In genomic region chr11:125382211-125382807, GRCh38 we compare ENCODE assay signal across 25 cellular contexts.
DNase-seq lines count a peak whose midpoint lies in the region; ATAC-seq and TF ChIP-seq lines count a peak whose summit lies in the region.
"Had no signal": no experiment of that assay in that cellular context is flagged by ENCODE, and none has a peak within 500 bp of the region (broad histone marks: within the 10 kb centered on the region; RNA-seq: fewer than 3 reads in every experiment).

No MANE protein-coding gene starts in this region.

- no peak for DNase-seq in HCT116 (ENCODE audit: low read depth, low spot score)
- peak; percentile 74 for DNase-seq in NCI-H526 treated with DMSO at 0.1 percent for 48 hours (lab: John Stamatoyannopoulos, UW)
- no peak for DNase-seq in psoas muscle
- no peak for DNase-seq in heart right ventricle
- no peak for DNase-seq in foreskin fibroblast
- no peak for DNase-seq in activated CD4-positive, alpha-beta T cell treated with anti-CD3 and anti-CD28 coated beads for 48 hours
- no peak for DNase-seq in T-helper 2 cell treated with Interferon-gamma antibody and Interleukin-4, amounts not matched to agents 5 μg/mL and 100 μg/mL, for 36 hours (ENCODE audit: low spot score)
- DNase-seq: activated CD4-positive, alpha-beta T cell treated with anti-CD3 and anti-CD28 coated beads for 4 hours; activated CD8-positive, alpha-beta memory T cell treated with anti-CD3 and anti-CD28 coated beads, Interleukin-2, amount 10 ng/mL, durations not matched to agents 7 days and 5 days; GF-D8; GM23248; MV-4-11; NCI-H2081 treated with DMSO at 0.1 percent for 48 hours; PC-9; SIG-M5; sigmoid colon; stimulated activated naive B cell treated with anti-CD40 and anti-IgM and Interleukin-4, amounts not matched to agents 10 μg/mL and 1 μg/mL and 100 μg/mL, for 72 hours; T-helper 1 cell had no signal

- no peaks in the 10 kb centered on the region for H3K4me1 Mint-ChIP-seq in T-helper 2 cell treated with Interferon-gamma antibody and Interleukin-4, amounts not matched to agents 5 μg/mL and 100 μg/mL, for 36 hours (ENCODE audit: low read depth)
- H3K4me1 Mint-ChIP-seq: activated CD8-positive, alpha-beta memory T cell treated with anti-CD3 and anti-CD28 coated beads, Interleukin-2, amount 10 ng/mL, durations not matched to agents 7 days and 5 days; activated T-helper 17 cell treated with anti-CD3 and anti-CD28 coated beads, Interleukin-2, amount 50 U/mL, for 72 hours; stimulated activated naive B cell treated with anti-CD40 and anti-IgM and Interleukin-4, amounts not matched to agents 10 μg/mL and 1 μg/mL and 100 μg/mL, for 72 hours had no signal

- POLR2A ChIA-PET in HCT116 (lab: Charles Lee), result no interaction called here

- no peaks in the 10 kb centered on the region for H3K79me2 ChIP-seq in HCT116 (ENCODE audit: insufficient read depth, low read length)

- 95% methylated on average over 13 of the region's 13 CpGs for WGBS in ectodermal cell, 2 experiments
- 28 to 41% (median 40%) methylated on average over 13 of the region's 13 CpGs for WGBS in psoas muscle, 3 donors
- WGBS in heart right ventricle, 2 donors, result 89 to 91% methylated on average over 13 of the region's 13 CpGs

- BruUV-seq in HCT116 (replicated peaks; lab: Mats Ljungman, UMichigan), result no TSS peak

- H3K36me3 Mint-ChIP-seq in T-helper 2 cell treated with Interferon-gamma antibody and Interleukin-4, amounts not matched to agents 5 μg/mL and 100 μg/mL, for 36 hours (ENCODE audit: low read depth), result no peaks in the 10 kb centered on the region
- H3K36me3 Mint-ChIP-seq: activated CD8-positive, alpha-beta memory T cell treated with anti-CD3 and anti-CD28 coated beads, Interleukin-2, amount 10 ng/mL, durations not matched to agents 7 days and 5 days; stimulated activated naive B cell treated with anti-CD40 and anti-IgM and Interleukin-4, amounts not matched to agents 10 μg/mL and 1 μg/mL and 100 μg/mL, for 72 hours had no signal

- no peaks in the 10 kb centered on the region for H3K9me3 ChIP-seq in HCT116 (ENCODE audit: control insufficient read depth in 1 of 2, insufficient read depth in 1 of 2, low read depth in 1 of 2, low read length in 2 of 2)
- H3K9me3 ChIP-seq in ectodermal cell (ENCODE audit: control insufficient read depth, low read length), result no peaks in the 10 kb centered on the region
- no peaks in the 10 kb centered on the region for H3K9me3 ChIP-seq in psoas muscle
- no peaks in the 10 kb centered on the region for H3K9me3 ChIP-seq in heart right ventricle
- H3K9me3 ChIP-seq: breast epithelium, pancreas, sigmoid colon, thoracic aorta had no signal

- H3K4me1 ChIP-seq in HCT116 (ENCODE audit: control insufficient read depth in 1 of 2, insufficient read depth in 2 of 2, low read length in 2 of 2), result no peaks in the 10 kb centered on the region; a peak in 1 of 4 replicates
- peaks cover 33% of the 10 kb centered on the region for H3K4me1 ChIP-seq in ectodermal cell (ENCODE audit: control insufficient read depth, insufficient read depth, low read length)
- peaks cover 26% of the 10 kb centered on the region for H3K4me1 ChIP-seq in psoas muscle
- H3K4me1 ChIP-seq in heart right ventricle, result peaks cover 0 to 2% (median 0%) of the 10 kb centered on the region in 9 donors
- H3K4me1 ChIP-seq: breast epithelium, pancreas had no signal

- no peak overlapping the region for H3K4me2 ChIP-seq in HCT116 (ENCODE audit: low read length)
- H3K4me2 ChIP-seq: KMS-11, PC-9 had no signal

- TF ChIP-seq CTCF in HCT116 (IDR thresholded peaks at IDR 0.05 in 2 of 3, conservative IDR thresholded peaks at IDR 0.05 in 1 of 3; ENCODE audit: borderline replicate concordance in 1 of 3, insufficient read depth in 1 of 3, low read depth in 2 of 3, low read length in 2 of 3) (no peak), psoas muscle (IDR thresholded peaks at IDR 0.05) (no peak), heart right ventricle (IDR thresholded peaks at IDR 0.05) (no peak), foreskin fibroblast (IDR thresholded peaks at IDR 0.05; ENCODE audit: low read depth, low read length) (no peak)

- H4K20me1 ChIP-seq in HCT116 (ENCODE audit: insufficient read depth), result no peaks in the 10 kb centered on the region

- no peak overlapping the region for H2AFZ ChIP-seq in HCT116 (ENCODE audit: low read depth, low read length, poor library complexity, severe bottlenecking)
- H2AFZ ChIP-seq: GM23248, PC-9 had no signal

- TF ChIP-seq POLR2A in HCT116 (IDR thresholded peaks at IDR 0.05; ENCODE audit: borderline replicate concordance, extremely low read depth, insufficient read depth, insufficient read length), result no peak

- intact Hi-C loops in HCT116 (cut with micrococcal nuclease), result no loop called here
- intact Hi-C loops in psoas muscle (cut with DNase I), result no loop called here
- intact Hi-C loops in heart right ventricle (cut with DNase I), result no loop called here

- H3K9me3 Mint-ChIP-seq in T-helper 2 cell treated with Interferon-gamma antibody and Interleukin-4, amounts not matched to agents 5 μg/mL and 100 μg/mL, for 36 hours, result no peaks in the 10 kb centered on the region
- H3K9me3 Mint-ChIP-seq: activated T-helper 17 cell treated with anti-CD3 and anti-CD28 coated beads, Interleukin-2, amount 50 U/mL, for 72 hours; dendritic cell treated with granulocyte-macrophage colony-stimulating factor and Interleukin-4, amounts not matched to agents 40 ng/mL and 50 ng/mL, for 4 days; stimulated activated naive B cell treated with anti-CD40 and anti-IgM and Interleukin-4, amounts not matched to agents 10 μg/mL and 1 μg/mL and 100 μg/mL, for 72 hours had no signal

- no peak for TF ChIP-seq RAD21 in HCT116 (IDR thresholded peaks at IDR 0.05; ENCODE audit: low read depth)

- H3K36me3 ChIP-seq in HCT116 (ENCODE audit: control insufficient read depth in 1 of 2, insufficient read depth in 2 of 2, low read length in 2 of 2) (no peaks in the 10 kb centered on the region), ectodermal cell (ENCODE audit: control insufficient read depth, insufficient read depth, low read length) (no peaks in the 10 kb centered on the region), psoas muscle (ENCODE audit: insufficient read depth in 1 of 2, low read depth in 1 of 2) (no peaks in the 10 kb centered on the region), heart right ventricle (no peaks in the 10 kb centered on the region)
- H3K36me3 ChIP-seq: breast epithelium, pancreas, sigmoid colon, thoracic aorta had no signal

- no peak overlapping the region for H3K4me3 Mint-ChIP-seq in T-helper 2 cell treated with Interferon-gamma antibody and Interleukin-4, amounts not matched to agents 5 μg/mL and 100 μg/mL, for 36 hours
- H3K4me3 Mint-ChIP-seq: activated CD8-positive, alpha-beta memory T cell treated with anti-CD3 and anti-CD28 coated beads, Interleukin-2, amount 10 ng/mL, durations not matched to agents 7 days and 5 days; activated T-helper 17 cell treated with anti-CD3 and anti-CD28 coated beads, Interleukin-2, amount 50 U/mL, for 72 hours; dendritic cell treated with granulocyte-macrophage colony-stimulating factor and Interleukin-4, amounts not matched to agents 40 ng/mL and 50 ng/mL, for 4 days; stimulated activated naive B cell treated with anti-CD40 and anti-IgM and Interleukin-4, amounts not matched to agents 10 μg/mL and 1 μg/mL and 100 μg/mL, for 72 hours had no signal

- no peak overlapping the region for H3K9ac ChIP-seq in HCT116 (ENCODE audit: low read length)
- H3K9ac ChIP-seq: GM23248, KMS-11 had no signal

- H3K27me3 ChIP-seq in HCT116 (ENCODE audit: insufficient read depth, low read length) (peaks cover 51% of the 10 kb centered on the region), ectodermal cell (ENCODE audit: control insufficient read depth, insufficient read depth, low read length, poor library complexity, severe bottlenecking) (no peaks in the 10 kb centered on the region), psoas muscle (ENCODE audit: insufficient read depth in 3 of 3, low read length in 2 of 3) (no peaks in the 10 kb centered on the region), heart right ventricle (no peaks in the 10 kb centered on the region)
- H3K27me3 ChIP-seq: pancreas, sigmoid colon had no signal

- H3K27ac Mint-ChIP-seq in T-helper 2 cell treated with Interferon-gamma antibody and Interleukin-4, amounts not matched to agents 5 μg/mL and 100 μg/mL, for 36 hours, result no peak overlapping the region
- H3K27ac Mint-ChIP-seq: activated CD8-positive, alpha-beta memory T cell treated with anti-CD3 and anti-CD28 coated beads, Interleukin-2, amount 10 ng/mL, durations not matched to agents 7 days and 5 days; activated T-helper 17 cell treated with anti-CD3 and anti-CD28 coated beads, Interleukin-2, amount 50 U/mL, for 72 hours; dendritic cell treated with granulocyte-macrophage colony-stimulating factor and Interleukin-4, amounts not matched to agents 40 ng/mL and 50 ng/mL, for 4 days; stimulated activated naive B cell treated with anti-CD40 and anti-IgM and Interleukin-4, amounts not matched to agents 10 μg/mL and 1 μg/mL and 100 μg/mL, for 72 hours had no signal

- CTCF ChIA-PET in HCT116 (lab: Charles Lee), result no interaction called here

- H3K9me2 ChIP-seq in HCT116 (ENCODE audit: insufficient read depth), result no peaks in the 10 kb centered on the region

- H3K27ac ChIP-seq in HCT116 (ENCODE audit: low read depth, low read length) (no peak overlapping the region), ectodermal cell (ENCODE audit: insufficient read depth, low read depth, low read length, poor library complexity, severe bottlenecking) (peak overlapping the region; percentile 33), psoas muscle (no peak overlapping the region), heart right ventricle (no peak overlapping the region)
- H3K27ac ChIP-seq: breast epithelium, GM23248, KMS-11, pancreas, PC-9, sigmoid colon, thoracic aorta had no signal

- ATAC-seq in HCT116 (peak; percentile 35; the same call in 1 of the 2 replicates), psoas muscle (peak in 3 of 4 donors; percentile 45 to 56 (median 53)), heart right ventricle (no peak)
- ATAC-seq: activated CD8-positive, alpha-beta memory T cell treated with anti-CD3 and anti-CD28 coated beads, Interleukin-2, amount 10 ng/mL, durations not matched to agents 7 days and 5 days; stimulated activated naive B cell treated with anti-CD40 and anti-IgM and Interleukin-4, amounts not matched to agents 10 μg/mL and 1 μg/mL and 100 μg/mL, for 72 hours had no signal

- peaks cover 3% of the 10 kb centered on the region for H3K27me3 Mint-ChIP-seq in T-helper 2 cell treated with Interferon-gamma antibody and Interleukin-4, amounts not matched to agents 5 μg/mL and 100 μg/mL, for 36 hours (ENCODE audit: low read depth)

- no peak overlapping the region for H3K4me3 ChIP-seq in HCT116 (replicated peaks in 1 of 2; ENCODE audit: low read depth in 1 of 2, low read length in 2 of 2)
- H3K4me3 ChIP-seq in ectodermal cell (ENCODE audit: insufficient read depth, low read depth, low read length), result no peak overlapping the region
- H3K4me3 ChIP-seq in psoas muscle, result peak overlapping the region; percentile 5
- no peak overlapping the region for H3K4me3 ChIP-seq in heart right ventricle
- H3K4me3 ChIP-seq in foreskin fibroblast (ENCODE audit: low read depth in 1 of 2, low read length in 2 of 2), result no peak overlapping the region
- H3K4me3 ChIP-seq: GM23248, pancreas, PC-9, sigmoid colon, thoracic aorta had no signal

- RAD21 ChIA-PET in HCT116 (lab: Charles Lee; ENCODE audit: low non-redundant PET in 1 of 2, low total read pairs in 2 of 2, uncharacterized antibody in 2 of 2, unreplicated experiment in 2 of 2), result interaction anchor here in 1 of 2 experiments (0.5 kb wide), 1 partner anchor 27 kb away, joined by 3 read pairs; no protein-coding TSS in a partner anchor

Comparison
In these comparisons a context has a peak if more than half of its experiments do, and no peak if none do; other contexts are left out.
1. ATAC-seq: peak in HCT116 (single experiment) and psoas muscle (3 of 4); none in heart right ventricle (0 of 8).